Comparison of ENCODE assay signal across 7 cellular contexts in the genomic region with DNA sequence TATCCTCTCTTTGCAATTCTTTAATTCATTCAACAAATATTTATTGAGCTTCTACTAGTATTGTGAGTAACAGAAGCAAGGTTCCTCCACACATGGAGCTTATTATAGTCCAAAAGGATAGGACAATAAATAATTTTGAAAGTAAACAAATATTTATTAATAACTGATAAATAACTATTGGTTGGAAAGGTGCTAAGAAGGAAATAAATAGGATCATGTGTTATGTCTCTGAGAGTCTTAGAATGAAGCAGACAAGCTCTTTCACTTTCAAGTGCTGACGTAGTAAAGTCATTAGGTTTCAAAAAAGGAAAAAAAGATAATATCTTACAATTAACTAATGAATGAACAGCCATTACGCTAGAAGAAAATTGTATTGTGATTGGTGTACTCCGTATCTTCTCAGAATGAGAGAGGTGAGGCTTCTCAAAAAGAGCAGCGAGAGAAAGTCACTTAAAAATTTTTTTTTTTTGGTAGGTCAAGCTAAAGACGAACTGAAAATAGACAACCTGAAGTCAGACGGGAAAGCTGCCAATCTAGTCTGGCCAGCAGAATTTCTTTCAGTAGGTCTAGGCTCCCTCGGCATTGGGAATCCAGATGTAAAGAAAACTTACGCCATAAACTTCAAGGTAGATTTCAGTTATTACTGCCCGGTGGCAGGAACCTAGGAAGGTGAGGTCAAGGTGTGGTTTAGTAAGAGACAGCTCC. TPM values are rescaled to one million over a fixed set of nuclear protein-coding genes. Genes with fewer than 3 reads are reported as not detected.
A peak's percentile ranks its signal among the peaks of the same experiment; 100 is the strongest.
DNase-seq lines count a peak whose midpoint lies in the region; ATAC-seq and TF ChIP-seq lines count a peak whose summit lies in the region.

No MANE protein-coding gene starts in this region.

- peak overlapping the region; percentile 98 for H3K4me3 ChIP-seq in HUES64 (ENCODE audit: low read length)
- peak overlapping the region; percentile 80 to 83 for H3K4me3 ChIP-seq in cardiac fibroblast (replicated peaks in 1 of 2; ENCODE audit: low read depth in 2 of 2, low read length in 2 of 2)
- peak overlapping the region; percentile 71 to 97 for H3K4me3 ChIP-seq in muscle layer of colon (ENCODE audit: low read depth in 1 of 2, low read length in 2 of 2)

- peaks cover 27% of the 10 kb centered on the region for H3K4me1 ChIP-seq in HUES64 (ENCODE audit: insufficient read depth, low read length)
- peaks cover 22% of the 10 kb centered on the region for H3K4me1 ChIP-seq in muscle layer of colon (ENCODE audit: insufficient read depth, low read length)

- H3K9ac ChIP-seq in HUES64 (ENCODE audit: low read depth, low read length) (0 out of 2 replicates have a peak overlapping the region, but pooled peaks have one; percentile 61), muscle layer of colon (ENCODE audit: low read length) (peak overlapping the region; percentile 74)

- TF ChIP-seq CTCF in cardiac fibroblast (IDR thresholded peaks at IDR 0.05; ENCODE audit: low read depth, low read length) = no peak

- ATAC-seq in GM19463 (IDR thresholded peaks at IDR 0.05; ENCODE audit: unreplicated experiment) = peak; percentile 1

- peaks cover 19% of the 10 kb centered on the region; the same call in 1 of the 2 replicates for H3K27me3 ChIP-seq in HUES64 (ENCODE audit: insufficient read depth, low read length)
- H3K27me3 ChIP-seq in muscle layer of colon (ENCODE audit: control insufficient read depth in 1 of 2, insufficient read depth in 2 of 2, low read length in 2 of 2) = no peaks in the 10 kb centered on the region

- H3K36me3 ChIP-seq in HUES64 (ENCODE audit: insufficient read depth, low read length) = peaks cover 7% of the 10 kb centered on the region; the same call in 1 of the 2 replicates
- no peaks in the 10 kb centered on the region for H3K36me3 ChIP-seq in muscle layer of colon (ENCODE audit: insufficient read depth, low read length)

- H3K27ac ChIP-seq in HUES64 (ENCODE audit: low read depth, low read length) (no peak overlapping the region), muscle layer of colon (ENCODE audit: low read depth, low read length) (peak overlapping the region; percentile 94)

- H3K9me3 ChIP-seq in HUES64 (ENCODE audit: insufficient read depth, low read depth, low read length) = no peaks in the 10 kb centered on the region
- H3K9me3 ChIP-seq in muscle layer of colon (ENCODE audit: low read length) = no peaks in the 10 kb centered on the region

- WGBS in HUES64 = 64% methylated on average over 8 of the region's 9 CpGs

- no peak for DNase-seq in cardiac fibroblast (ENCODE audit: low read depth in 2 of 2)
- DNase-seq in SKM-1 (lab: John Stamatoyannopoulos, UW; ENCODE audit: unreplicated experiment) = no peak
- no peak for DNase-seq in foreskin melanocyte
- no peak for DNase-seq in putamen (ENCODE audit: low spot score)

RNA-seq across cellular contexts. Expression of a gene that starts 0.6 kb away (rescaled TPM):
- 19.3 TPM for polyA plus RNA-seq in HUES64 (2013, experiment 1 of 2)
- 16.0 TPM for polyA plus RNA-seq in HUES64 (2013, experiment 2 of 2)

RNA-seq across cellular contexts. Expression of a gene that starts 47.7 kb away (rescaled TPM):
- polyA plus RNA-seq in HUES64 (2013, experiment 1 of 2) = 1.5 TPM
- 1.4 TPM for polyA plus RNA-seq in HUES64 (2013, experiment 2 of 2)
